In genomic region chr1:35595684-35596083, GRCh38 we compare ENCODE assay signal across 15 cellular contexts. TPM values are rescaled to one million over a fixed set of nuclear protein-coding genes. Genes with fewer than 3 reads are reported as not detected.
DNase-seq lines count a peak whose midpoint lies in the region; ATAC-seq and TF ChIP-seq lines count a peak whose summit lies in the region.
"Had no signal": no experiment of that assay in that cellular context is flagged by ENCODE, and none has a peak within 500 bp of the region (broad histone marks: within the 10 kb centered on the region; RNA-seq: fewer than 3 reads in every experiment).

No MANE protein-coding gene starts in this region.

- peak overlapping the region; percentile 20 for H3K27ac Mint-ChIP-seq in activated T-helper 17 cell treated with anti-CD3 and anti-CD28 coated beads, Interleukin-2, amount 50 U/mL, for 72 hours
- no peak overlapping the region for H3K27ac Mint-ChIP-seq in osteocyte (ENCODE audit: unreplicated experiment)

- peak; percentile 14 for DNase-seq in cardiac septum (ENCODE audit: low spot score)
- no peak for DNase-seq in left ventricle myocardium superior
- DNase-seq in osteocyte (ENCODE audit: extremely low spot score, unreplicated experiment) = peak; percentile 57
- no peak for DNase-seq in foreskin melanocyte
- DNase-seq in GOT3 (lab: John Stamatoyannopoulos, UW) = no peak
- DNase-seq: DMS79 treated with DMSO at 0.1 percent for 48 hours, GM23248, KG1, NCI-H1436, NCI-H2029 treated with DMSO at 0.1 percent for 48 hours, NCI-H2171 treated with DMSO at 0.1 percent for 48 hours, NCI-H446 treated with DMSO at 0.1 percent for 48 hours, NCI-H748 treated with DMSO at 0.1 percent for 48 hours, SJCRH30 had no signal

- TF ChIP-seq CTCF in osteocyte (IDR thresholded peaks at IDR 0.05) = no peak

- peaks cover 16% of the 10 kb centered on the region for H3K36me3 Mint-ChIP-seq in activated T-helper 17 cell treated with anti-CD3 and anti-CD28 coated beads, Interleukin-2, amount 50 U/mL, for 72 hours (ENCODE audit: low read depth)
- H3K36me3 Mint-ChIP-seq in osteocyte (ENCODE audit: unreplicated experiment) = peaks cover 18% of the 10 kb centered on the region

- peaks cover 4% of the 10 kb centered on the region for H3K4me1 Mint-ChIP-seq in activated T-helper 17 cell treated with anti-CD3 and anti-CD28 coated beads, Interleukin-2, amount 50 U/mL, for 72 hours
- peaks cover 11% of the 10 kb centered on the region for H3K4me1 Mint-ChIP-seq in osteocyte (ENCODE audit: unreplicated experiment)

- H3K27me3 Mint-ChIP-seq in activated T-helper 17 cell treated with anti-CD3 and anti-CD28 coated beads, Interleukin-2, amount 50 U/mL, for 72 hours = no peaks in the 10 kb centered on the region
- no peaks in the 10 kb centered on the region for H3K27me3 Mint-ChIP-seq in osteocyte (ENCODE audit: unreplicated experiment)

- ATAC-seq in left ventricle myocardium superior = no peak
- no peak for ATAC-seq in activated T-helper 17 cell treated with anti-CD3 and anti-CD28 coated beads, Interleukin-2, amount 50 U/mL, for 72 hours (replicated peaks)

- no peak overlapping the region for H3K4me3 Mint-ChIP-seq in activated T-helper 17 cell treated with anti-CD3 and anti-CD28 coated beads, Interleukin-2, amount 50 U/mL, for 72 hours
- no peak overlapping the region for H3K4me3 Mint-ChIP-seq in osteocyte (ENCODE audit: unreplicated experiment)

- no peaks in the 10 kb centered on the region for H3K9me3 Mint-ChIP-seq in activated T-helper 17 cell treated with anti-CD3 and anti-CD28 coated beads, Interleukin-2, amount 50 U/mL, for 72 hours
- H3K9me3 Mint-ChIP-seq in osteocyte (ENCODE audit: unreplicated experiment) = no peaks in the 10 kb centered on the region

- intact Hi-C loops in cardiac septum (cut with DNase I) (no loop called here), left ventricle myocardium superior (cut with micrococcal nuclease) (no loop called here)

RNA-seq across cellular contexts. Expression of gene TFAP2E, which starts 22.6 kb away (rescaled TPM):
- total RNA-seq in cardiac septum = 0.48 TPM
- total RNA-seq in left ventricle myocardium superior = 0.37 TPM
- 1 to 10 TPM in 1 of 2 donors, under 1 TPM in 1; 0.97 to 4.5 TPM for total RNA-seq in activated T-helper 17 cell treated with anti-CD3 and anti-CD28 coated beads, Interleukin-2, amount 50 U/mL, for 72 hours
- total RNA-seq in osteocyte = 0.35 and 0.57 TPM in 2 replicates
- total RNA-seq: GM23248 had no signal

RNA-seq across cellular contexts. Expression of gene NCDN, which starts 38.1 kb away (rescaled TPM):
- total RNA-seq in cardiac septum = 56.0 TPM
- total RNA-seq in left ventricle myocardium superior = 24.5 TPM
- 10 to 100 TPM; 37.1 to 42.4 TPM for total RNA-seq in activated T-helper 17 cell treated with anti-CD3 and anti-CD28 coated beads, Interleukin-2, amount 50 U/mL, for 72 hours
- total RNA-seq in osteocyte = 38.3 and 38.7 TPM in 2 replicates

RNA-seq across cellular contexts. Expression of gene KIAA0319L, which starts 38.5 kb away (rescaled TPM):
- total RNA-seq in cardiac septum (84.0 TPM), left ventricle myocardium superior (77.9 TPM), osteocyte (43.6 and 44.9 TPM in 2 replicates)
- total RNA-seq in activated T-helper 17 cell treated with anti-CD3 and anti-CD28 coated beads, Interleukin-2, amount 50 U/mL, for 72 hours = 10 to 100 TPM; 45.8 to 98.2 TPM

RNA-seq across cellular contexts. Expression of gene PSMB2, which starts 45.6 kb away (rescaled TPM):
- 35.6 TPM for total RNA-seq in cardiac septum
- total RNA-seq in left ventricle myocardium superior = 37.7 TPM
- 100 to 1,000 TPM in 1 of 2 donors, 10 to 100 TPM in 1; 60.5 to 102 TPM for total RNA-seq in activated T-helper 17 cell treated with anti-CD3 and anti-CD28 coated beads, Interleukin-2, amount 50 U/mL, for 72 hours
- 62.8 and 70.7 TPM in 2 replicates for total RNA-seq in osteocyte

Comparison
In these comparisons a context has a peak if more than half of its experiments do, and no peak if none do; other contexts are left out.
1. DNase-seq: peak in cardiac septum (single experiment) and osteocyte (single experiment); none in left ventricle myocardium superior (single experiment), foreskin melanocyte (single experiment) and GOT3 (single experiment).